ENCODE assay signal across 5 cellular contexts in the genomic region with DNA sequence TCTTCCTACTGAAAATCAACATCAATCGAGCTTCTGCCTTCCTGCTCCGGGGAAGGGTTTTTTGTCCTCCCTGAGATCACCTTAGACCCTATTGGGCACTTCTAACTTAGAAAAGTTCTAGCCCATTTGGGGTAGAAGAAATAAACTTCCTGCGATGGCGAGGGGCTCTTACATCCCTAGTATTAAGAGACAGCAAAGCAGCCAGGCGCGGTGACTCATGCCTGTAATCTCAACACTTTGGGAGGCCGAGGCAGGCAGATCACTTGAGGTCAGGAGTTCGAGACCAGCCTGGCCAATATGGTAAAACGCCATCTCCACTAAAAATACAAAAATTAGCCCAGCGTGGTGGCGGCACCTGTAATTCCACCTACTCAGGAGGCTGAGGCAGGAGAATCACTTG. TPM values are rescaled to one million over a fixed set of nuclear protein-coding genes. Genes with fewer than 3 reads are reported as not detected.
"Had no signal": no experiment of that assay in that cellular context is flagged by ENCODE, and none has a peak within 500 bp of the region (broad histone marks: within the 10 kb centered on the region; RNA-seq: fewer than 3 reads in every experiment).

No MANE protein-coding gene starts in this region.

RNA-seq across cellular contexts. Expression of gene SPDYE6, which starts 31.1 kb away (rescaled TPM):
- total RNA-seq: GM23248, H4, H9, HT-29, IMR-90 had no signal
- polyA plus RNA-seq: GM23248, IMR-90 had no signal
